Comparison of ENCODE assay signal across 13 cellular contexts in the genomic region with DNA sequence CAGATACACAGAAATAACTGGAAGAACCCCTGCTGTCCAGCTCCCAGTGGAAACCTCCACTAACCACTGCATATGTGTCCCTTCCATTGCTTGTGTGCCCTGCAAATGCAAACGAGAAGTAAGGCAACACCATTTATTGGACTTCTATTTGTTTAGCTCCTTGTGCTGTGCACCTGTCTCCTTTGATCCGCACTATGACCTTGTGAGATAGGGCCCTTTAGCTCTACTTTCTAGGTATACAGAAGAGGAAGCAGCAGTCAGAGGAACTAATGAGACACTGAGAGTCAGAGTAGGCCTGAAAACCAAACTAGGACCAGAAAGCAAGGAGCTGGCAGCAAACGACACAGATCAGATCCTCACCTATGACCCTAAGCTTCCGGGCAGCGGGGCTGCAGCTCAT. TPM values are rescaled to one million over a fixed set of nuclear protein-coding genes. Genes with fewer than 3 reads are reported as not detected.
"Had no signal": no experiment of that assay in that cellular context is flagged by ENCODE, and none has a peak within 500 bp of the region (broad histone marks: within the 10 kb centered on the region; RNA-seq: fewer than 3 reads in every experiment).

No MANE protein-coding gene starts in this region.

- H3K36me3 ChIP-seq: cardiac muscle cell had no signal

- ATAC-seq: activated T-helper 17 cell treated with anti-CD3 and anti-CD28 coated beads, Interleukin-2, amount 50 U/mL, for 72 hours; foreskin keratinocyte; left lobe of liver; natural killer cell; stimulated activated memory B cell treated with anti-CD40 and anti-IgM and Interleukin-4, amounts not matched to agents 10 μg/mL and 1 μg/mL and 100 μg/mL, for 72 hours had no signal

- DNase-seq: activated CD4-positive, alpha-beta T cell treated with anti-CD3 and anti-CD28 coated beads, Interleukin-2, amount 50 U/mL, for 1 hour; activated naive CD4-positive, alpha-beta T cell treated with anti-CD3 and anti-CD28 coated beads for 36 hours; activated T-cell treated with anti-CD3 and anti-CD28 coated beads for 4 hours; foreskin keratinocyte; head of caudate nucleus; natural killer cell; posterior cingulate gyrus had no signal

- H3K27ac ChIP-seq: cardiac muscle cell, foreskin keratinocyte had no signal

- H3K4me3 ChIP-seq: cardiac muscle cell, smooth muscle cell had no signal

RNA-seq across cellular contexts. Expression of gene SOX9, which starts 22.4 kb away (rescaled TPM):
- total RNA-seq: activated CD8-positive, alpha-beta memory T cell treated with anti-CD3 and anti-CD28 coated beads for 36 hours; activated naive CD4-positive, alpha-beta T cell treated with anti-CD3 and anti-CD28 coated beads for 36 hours; activated T-helper 17 cell treated with anti-CD3 and anti-CD28 coated beads, Interleukin-2, amount 50 U/mL, for 72 hours; natural killer cell had no signal
